Comparison of ENCODE assay signal across 18 cellular contexts in genomic region chr10:131626274-131626673, GRCh38.
DNase-seq lines count a peak whose midpoint lies in the region; ATAC-seq and TF ChIP-seq lines count a peak whose summit lies in the region.
"Had no signal": no experiment of that assay in that cellular context is flagged by ENCODE, and none has a peak within 500 bp of the region (broad histone marks: within the 10 kb centered on the region; RNA-seq: fewer than 3 reads in every experiment).

No MANE protein-coding gene starts in this region.

- no peak overlapping the region for H3K4me3 ChIP-seq in H7 (ENCODE audit: insufficient read depth, low read depth, low read length)
- H3K4me3 ChIP-seq in spleen: no peak overlapping the region
- H3K4me3 ChIP-seq: BLaER1, GM23338 had no signal

- intact Hi-C loops in activated CD4-positive, alpha-beta T cell treated with anti-CD3 and anti-CD28 coated beads, Interleukin-2, amount 10 ng/mL, durations not matched to agents 24 days and 14 days (cut with micrococcal nuclease): no loop called here
- intact Hi-C loops in spleen (cut with DNase I; ENCODE audit: low total_unique reads): no loop called here

- peaks cover 0 to 14% (median 7%) of the 10 kb centered on the region in 8 donors for H3K9me3 ChIP-seq in spleen

- no peak overlapping the region for H3K27ac Mint-ChIP-seq in activated CD4-positive, alpha-beta T cell treated with anti-CD3 and anti-CD28 coated beads, Interleukin-2, amount 10 ng/mL, durations not matched to agents 24 days and 14 days
- H3K27ac Mint-ChIP-seq: B cell; CD8-positive, alpha-beta T cell; GM23338 had no signal

- no peak for TF ChIP-seq CTCF in spleen (IDR thresholded peaks at IDR 0.05 in 8 of 11, conservative IDR thresholded peaks at IDR 0.05 in 3 of 11)

- H3K4me1 Mint-ChIP-seq in activated CD4-positive, alpha-beta T cell treated with anti-CD3 and anti-CD28 coated beads, Interleukin-2, amount 10 ng/mL, durations not matched to agents 24 days and 14 days: no peaks in the 10 kb centered on the region
- H3K4me1 Mint-ChIP-seq: B cell; CD4-positive, CD25-positive, alpha-beta regulatory T cell; GM23338 had no signal

- TF ChIP-seq POLR2A in spleen (IDR thresholded peaks at IDR 0.05): no peak

- WGBS in spleen, 5 donors: 79 to 92% (median 88%) methylated on average over 5 to 11 of the region's 11 CpGs

- no peaks in the 10 kb centered on the region for H3K9me3 Mint-ChIP-seq in activated CD4-positive, alpha-beta T cell treated with anti-CD3 and anti-CD28 coated beads, Interleukin-2, amount 10 ng/mL, durations not matched to agents 24 days and 14 days

- H3K36me3 ChIP-seq in H7 (replicated peaks; ENCODE audit: control insufficient read depth, insufficient read depth, low read length) (no peaks in the 10 kb centered on the region), spleen (no peaks in the 10 kb centered on the region)
- H3K36me3 ChIP-seq: BLaER1 had no signal

- H3K27ac ChIP-seq in spleen: no peak overlapping the region
- H3K27ac ChIP-seq: 22Rv1, BLaER1, C4-2B had no signal

- H3K27me3 ChIP-seq in H7 (ENCODE audit: control insufficient read depth, insufficient read depth, low read length) (no peaks in the 10 kb centered on the region; the same call in 1 of the 2 replicates), spleen (replicated peaks in 1 of 7) (peaks cover 0 to 8% (median 0%) of the 10 kb centered on the region in 7 donors)
- H3K27me3 ChIP-seq: BLaER1 had no signal

- no peak for ATAC-seq in GM21423 (IDR thresholded peaks at IDR 0.05; ENCODE audit: unreplicated experiment)
- ATAC-seq: CD8-positive, alpha-beta T cell; GM23338 had no signal

- peak; percentile 27 for DNase-seq in activated CD4-positive, alpha-beta T cell treated with anti-CD3 and anti-CD28 coated beads, Interleukin-2, amount 10 ng/mL, durations not matched to agents 24 days and 14 days
- no peak for DNase-seq in activated CD4-positive, alpha-beta T cell treated with anti-CD3 and anti-CD28 coated beads, Interleukin-2, amount 50 U/mL, for 4 hours
- peak; percentile 28 for DNase-seq in H7
- peak; percentile 82 for DNase-seq in mesenteric fat pad (ENCODE audit: low spot score)
- peak; percentile 49 for DNase-seq in spleen
- DNase-seq in activated T-cell treated with anti-CD3 and anti-CD28 coated beads, Interleukin-2, amount 50 U/mL, for 48 hours: no peak
- DNase-seq: Caco-2; CD4-positive, CD25-positive, alpha-beta regulatory T cell; CD8-positive, alpha-beta T cell; DMS153; DND-41; HCEC 1CT had no signal

- H3K36me3 Mint-ChIP-seq in activated CD4-positive, alpha-beta T cell treated with anti-CD3 and anti-CD28 coated beads, Interleukin-2, amount 10 ng/mL, durations not matched to agents 24 days and 14 days (ENCODE audit: low read depth): no peaks in the 10 kb centered on the region
- H3K36me3 Mint-ChIP-seq: CD4-positive, CD25-positive, alpha-beta regulatory T cell; CD8-positive, alpha-beta T cell had no signal

- no peaks in the 10 kb centered on the region for H3K4me1 ChIP-seq in spleen
- H3K4me1 ChIP-seq: Caco-2 had no signal

- H3K27me3 Mint-ChIP-seq in activated CD4-positive, alpha-beta T cell treated with anti-CD3 and anti-CD28 coated beads, Interleukin-2, amount 10 ng/mL, durations not matched to agents 24 days and 14 days: no peaks in the 10 kb centered on the region
- H3K27me3 Mint-ChIP-seq: B cell had no signal

- no peak overlapping the region for H3K4me3 Mint-ChIP-seq in activated CD4-positive, alpha-beta T cell treated with anti-CD3 and anti-CD28 coated beads, Interleukin-2, amount 10 ng/mL, durations not matched to agents 24 days and 14 days
- H3K4me3 Mint-ChIP-seq: B cell; CD4-positive, CD25-positive, alpha-beta regulatory T cell; CD8-positive, alpha-beta T cell; GM23338 had no signal

Comparison
In these comparisons a context has a peak if more than half of its experiments do, and no peak if none do; other contexts are left out.
1. DNase-seq: peak in activated CD4-positive, alpha-beta T cell treated with anti-CD3 and anti-CD28 coated beads, Interleukin-2, amount 10 ng/mL, durations not matched to agents 24 days and 14 days (single experiment), H7 (single experiment), mesenteric fat pad (single experiment) and spleen (single experiment); none in activated CD4-positive, alpha-beta T cell treated with anti-CD3 and anti-CD28 coated beads, Interleukin-2, amount 50 U/mL, for 4 hours (0 of 2) and activated T-cell treated with anti-CD3 and anti-CD28 coated beads, Interleukin-2, amount 50 U/mL, for 48 hours (0 of 2).